Comparison of ENCODE assay signal across 21 cellular contexts in the genomic region with DNA sequence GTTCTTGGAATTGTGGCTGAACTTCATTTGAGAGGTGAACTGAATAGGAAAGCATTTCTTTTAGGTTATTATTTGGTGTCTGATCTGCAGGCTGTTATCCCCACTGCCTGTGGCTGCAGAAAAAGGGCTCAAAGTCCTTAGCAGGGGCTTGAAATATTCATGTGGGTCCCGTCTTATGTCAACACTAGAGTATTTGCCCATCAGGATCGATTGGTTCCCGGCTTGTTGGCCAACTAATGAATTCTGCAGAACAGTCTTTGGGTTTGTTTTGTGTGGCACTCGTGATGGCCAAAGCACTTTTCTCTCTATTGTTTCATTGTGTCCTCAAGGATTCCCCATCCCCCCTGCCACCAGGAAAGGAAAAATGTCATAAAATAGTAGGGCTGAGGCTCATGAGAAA.
"Had no signal": no experiment of that assay in that cellular context is flagged by ENCODE, and none has a peak within 500 bp of the region (broad histone marks: within the 10 kb centered on the region; RNA-seq: fewer than 3 reads in every experiment).

No MANE protein-coding gene starts in this region.

- H3K27ac ChIP-seq: colonic mucosa, hepatocyte, pancreas, sigmoid colon, testis, VCaP had no signal

- H3K9me3 ChIP-seq: colonic mucosa, pancreas, sigmoid colon, testis had no signal

- H3K4me3 ChIP-seq: colonic mucosa, dorsolateral prefrontal cortex, hepatocyte, lung, pancreas, sigmoid colon, testis had no signal

- H3K4me1 ChIP-seq: colonic mucosa, pancreas, sigmoid colon, testis had no signal

- H3K36me3 ChIP-seq: colonic mucosa, pancreas, sigmoid colon had no signal

- H3K27me3 ChIP-seq: colonic mucosa, dorsolateral prefrontal cortex, hepatocyte, pancreas, sigmoid colon, testis had no signal

- DNase-seq: activated CD4-positive, alpha-beta memory T cell treated with anti-CD3 and anti-CD28 coated beads, Interleukin-2, amount 10 ng/mL, durations not matched to agents 7 days and 5 days; activated CD4-positive, alpha-beta T cell treated with anti-CD3 and anti-CD28 coated beads, Interleukin-2, amount 10 ng/mL, durations not matched to agents 24 days and 14 days; activated effector memory CD4-positive, alpha-beta T cell treated with anti-CD3 and anti-CD28 coated beads, Interleukin-2, amount 50 U/mL, for 16 hours; activated naive CD4-positive, alpha-beta T cell treated with anti-CD3 and anti-CD28 coated beads, Interleukin-2, amount 10 ng/mL, durations not matched to agents 7 days and 5 days; activated T-cell treated with anti-CD3 and anti-CD28 coated beads for 4 hours; colonic mucosa; dorsolateral prefrontal cortex; effector memory CD8-positive, alpha-beta T cell; foreskin melanocyte; glutamatergic neuron; immature natural killer cell; natural killer cell; pancreas; sigmoid colon; stimulated activated CD4-positive, alpha-beta T cell treated with anti-CD3 and anti-CD28 coated beads, Interleukin-2, amount 100 ng/mL, for 48 hours; stimulated activated CD8-positive, alpha-beta memory T cell treated with anti-CD3 and anti-CD28 coated beads, Interleukin-4, amount 100 ng/mL, for 48 hours; stimulated activated naive B cell treated with anti-CD40 and anti-IgM and Interleukin-4, amounts not matched to agents 10 μg/mL and 1 μg/mL and 100 μg/mL, for 72 hours; testis had no signal
